Comparison of ENCODE assay signal across 8 cellular contexts in the genomic region with DNA sequence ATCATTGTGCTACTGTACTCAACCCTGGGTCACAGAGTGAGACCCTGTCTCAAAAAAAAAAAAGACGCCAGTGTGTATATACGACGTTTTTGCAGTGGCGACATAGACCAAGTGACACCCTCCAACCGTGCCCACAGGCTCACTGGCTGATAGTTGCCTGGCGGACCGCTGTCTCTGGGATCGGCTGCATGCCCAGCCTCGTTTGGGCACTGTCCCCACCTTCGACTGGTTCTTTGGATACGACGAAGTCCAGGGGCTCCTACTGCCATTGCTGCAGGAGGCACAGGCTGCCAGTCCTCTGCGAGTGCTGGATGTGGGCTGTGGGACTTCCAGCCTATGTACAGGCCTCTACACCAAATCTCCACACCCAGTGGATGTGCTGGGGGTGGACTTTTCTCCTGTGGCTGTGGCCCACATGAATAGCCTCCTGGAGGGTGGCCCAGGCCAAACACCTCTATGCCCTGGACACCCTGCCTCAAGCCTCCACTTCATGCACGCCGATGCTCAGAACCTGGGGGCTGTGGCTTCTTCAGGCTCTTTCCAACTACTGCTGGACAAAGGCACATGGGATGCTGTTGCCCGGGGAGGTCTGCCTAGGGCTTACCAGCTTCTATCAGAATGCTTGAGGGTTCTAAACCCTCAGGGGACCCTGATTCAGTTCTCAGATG. TPM values are rescaled to one million over a fixed set of nuclear protein-coding genes. Genes with fewer than 3 reads are reported as not detected.
DNase-seq lines count a peak whose midpoint lies in the region; ATAC-seq and TF ChIP-seq lines count a peak whose summit lies in the region.

No MANE protein-coding gene starts in this region.

- no peak for ATAC-seq in activated naive CD8-positive, alpha-beta T cell treated with anti-CD3 and anti-CD28 coated beads, Interleukin-2, amount 10 ng/mL, durations not matched to agents 7 days and 5 days (ENCODE audit: low read depth)
- no peak for ATAC-seq in GM19324 (IDR thresholded peaks at IDR 0.05; ENCODE audit: low FRiP score, unreplicated experiment)

- H3K36me3 Mint-ChIP-seq in activated naive CD8-positive, alpha-beta T cell treated with anti-CD3 and anti-CD28 coated beads, Interleukin-2, amount 10 ng/mL, durations not matched to agents 7 days and 5 days, result peaks cover 20% of the 10 kb centered on the region

- POLR2A ChIA-PET in activated naive CD8-positive, alpha-beta T cell treated with anti-CD3 and anti-CD28 coated beads, Interleukin-2, amount 10 ng/mL, durations not matched to agents 7 days and 5 days (lab: Charles Lee), result interaction anchor here (0.8 to 7.0 kb wide), 27 partner anchors 11 to 242 kb away, joined by 3 to 187 read pairs (median 14); a partner anchor contains a TSS

- peak overlapping the region; percentile 94 for H3K27ac Mint-ChIP-seq in activated naive CD8-positive, alpha-beta T cell treated with anti-CD3 and anti-CD28 coated beads, Interleukin-2, amount 10 ng/mL, durations not matched to agents 7 days and 5 days

- intact Hi-C loops in head of caudate nucleus (cut with DNase I), result no loop called here

- H3K4me3 ChIP-seq in kidney epithelial cell (ENCODE audit: low read depth, low read length) (peak overlapping the region; percentile 77), thymus (ENCODE audit: low read length) (peak overlapping the region; percentile 71)

- TF ChIP-seq CTCF in kidney epithelial cell (IDR thresholded peaks at IDR 0.05; ENCODE audit: insufficient read depth, low read length, poor library complexity, severe bottlenecking), result no peak

- no peaks in the 10 kb centered on the region for H3K27me3 Mint-ChIP-seq in activated naive CD8-positive, alpha-beta T cell treated with anti-CD3 and anti-CD28 coated beads, Interleukin-2, amount 10 ng/mL, durations not matched to agents 7 days and 5 days

- 84% methylated on average over 16 of the region's 16 CpGs for WGBS in thymus

- peaks cover 1% of the 10 kb centered on the region for H3K36me3 ChIP-seq in kidney epithelial cell (ENCODE audit: control insufficient read depth, insufficient read depth, low read length)
- H3K36me3 ChIP-seq in thymus (ENCODE audit: control insufficient read depth, insufficient read depth), result peaks cover 26% of the 10 kb centered on the region

- no peaks in the 10 kb centered on the region for H3K9me3 Mint-ChIP-seq in activated naive CD8-positive, alpha-beta T cell treated with anti-CD3 and anti-CD28 coated beads, Interleukin-2, amount 10 ng/mL, durations not matched to agents 7 days and 5 days

- peaks cover 21% of the 10 kb centered on the region for H3K4me1 ChIP-seq in thymus (ENCODE audit: control insufficient read depth, insufficient read depth, low read length)

- peaks cover 37% of the 10 kb centered on the region for H3K4me1 Mint-ChIP-seq in activated naive CD8-positive, alpha-beta T cell treated with anti-CD3 and anti-CD28 coated beads, Interleukin-2, amount 10 ng/mL, durations not matched to agents 7 days and 5 days

- no peaks in the 10 kb centered on the region for H3K9me3 ChIP-seq in thymus (ENCODE audit: control insufficient read depth)

- DNase-seq in activated CD8-positive, alpha-beta memory T cell treated with anti-CD3 and anti-CD28 coated beads for 24 hours, result peak; percentile 79
- no peak for DNase-seq in activated CD8-positive, alpha-beta memory T cell treated with anti-CD3 and anti-CD28 coated beads, Interleukin-2, amount 50 U/mL, for 4 hours
- DNase-seq in activated naive CD8-positive, alpha-beta T cell treated with anti-CD3 and anti-CD28 coated beads, Interleukin-2, amount 10 ng/mL, durations not matched to agents 7 days and 5 days, result no peak
- DNase-seq in kidney epithelial cell (ENCODE audit: low read depth) (no peak), head of caudate nucleus (no peak), hippocampal formation (lab: John Stamatoyannopoulos, UW) (no peak)

- no peaks in the 10 kb centered on the region for H3K27me3 ChIP-seq in kidney epithelial cell (ENCODE audit: control insufficient read depth, insufficient read depth, low read length)
- H3K27me3 ChIP-seq in thymus (ENCODE audit: control insufficient read depth, insufficient read depth), result no peaks in the 10 kb centered on the region

- peak overlapping the region; percentile 97 for H3K4me3 Mint-ChIP-seq in activated naive CD8-positive, alpha-beta T cell treated with anti-CD3 and anti-CD28 coated beads, Interleukin-2, amount 10 ng/mL, durations not matched to agents 7 days and 5 days

- peak overlapping the region; percentile 82 for H3K27ac ChIP-seq in thymus (ENCODE audit: low read depth)

RNA-seq across cellular contexts. Expression of a gene that starts 1.3 kb away (rescaled TPM):
- 10 to 100 TPM; 23.3 to 27.3 TPM for total RNA-seq in activated naive CD8-positive, alpha-beta T cell treated with anti-CD3 and anti-CD28 coated beads, Interleukin-2, amount 10 ng/mL, durations not matched to agents 7 days and 5 days
- 3.4 and 4.0 TPM in 2 replicates for total RNA-seq in kidney epithelial cell
- polyA plus RNA-seq in thymus, result 64.6 TPM

RNA-seq across cellular contexts. Expression of a gene that starts 1.4 kb away (rescaled TPM):
- 100 to 1,000 TPM in 1 of 2 experiments, 10 to 100 TPM in 1; 99.9 to 104 TPM for total RNA-seq in activated naive CD8-positive, alpha-beta T cell treated with anti-CD3 and anti-CD28 coated beads, Interleukin-2, amount 10 ng/mL, durations not matched to agents 7 days and 5 days
- 64.8 and 76.5 TPM in 2 replicates for total RNA-seq in kidney epithelial cell
- polyA plus RNA-seq in thymus, result 152 TPM

RNA-seq across cellular contexts. Expression of a gene that starts 5.1 kb away (rescaled TPM):
- 1 to 10 TPM; 6.7 to 6.8 TPM for total RNA-seq in activated naive CD8-positive, alpha-beta T cell treated with anti-CD3 and anti-CD28 coated beads, Interleukin-2, amount 10 ng/mL, durations not matched to agents 7 days and 5 days
- 8.0 and 8.1 TPM in 2 replicates for total RNA-seq in kidney epithelial cell
- polyA plus RNA-seq in thymus, result 19.3 TPM

RNA-seq across cellular contexts. Expression of a gene that starts 5.7 kb away (rescaled TPM):
- total RNA-seq in activated naive CD8-positive, alpha-beta T cell treated with anti-CD3 and anti-CD28 coated beads, Interleukin-2, amount 10 ng/mL, durations not matched to agents 7 days and 5 days, result 10 to 100 TPM; 23.5 to 23.6 TPM
- 4.1 and 4.6 TPM in 2 replicates for total RNA-seq in kidney epithelial cell
- 14.0 TPM for polyA plus RNA-seq in thymus

RNA-seq across cellular contexts. Expression of a gene that starts 12.5 kb away (rescaled TPM):
- total RNA-seq in activated naive CD8-positive, alpha-beta T cell treated with anti-CD3 and anti-CD28 coated beads, Interleukin-2, amount 10 ng/mL, durations not matched to agents 7 days and 5 days, result 100 to 1,000 TPM; 135 to 136 TPM
- 289 and 321 TPM in 2 replicates for total RNA-seq in kidney epithelial cell
- 191 TPM for polyA plus RNA-seq in thymus
